ENCODE assay signal across 9 cellular contexts in the genomic region with DNA sequence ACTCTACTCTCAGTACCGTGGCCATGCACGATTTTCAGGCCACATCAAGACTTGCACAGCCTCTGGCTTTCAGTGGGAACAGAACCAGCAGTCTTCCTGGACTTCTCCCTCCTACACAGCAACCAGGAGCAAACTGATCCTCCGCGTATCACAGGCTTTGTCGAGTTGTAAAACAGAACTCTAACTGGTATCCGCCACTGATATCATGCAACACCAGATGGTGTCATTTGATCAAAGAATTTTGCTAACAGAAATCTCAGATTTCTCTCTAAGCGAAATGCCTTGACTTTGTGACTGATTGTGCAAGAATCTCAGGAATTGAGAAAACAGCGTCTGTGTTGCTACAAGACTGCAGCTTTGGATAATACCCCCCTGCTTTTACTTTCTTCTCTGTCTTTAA.
A peak's percentile ranks its signal among the peaks of the same experiment; 100 is the strongest.
DNase-seq lines count a peak whose midpoint lies in the region; ATAC-seq, FAIRE-seq and TF ChIP-seq lines count a peak whose summit lies in the region.
"Had no signal": no experiment of that assay in that cellular context is flagged by ENCODE, and none has a peak within 500 bp of the region (broad histone marks: within the 10 kb centered on the region; RNA-seq: fewer than 3 reads in every experiment).

No MANE protein-coding gene starts in this region.

- DNase-seq in H54 (ENCODE audit: insufficient read length, low spot score) (peak; percentile 30), amniotic stem cell (lab: John Stamatoyannopoulos, UW) (peak; percentile 82), inferior parietal cortex (ENCODE audit: extremely low spot score) (peak; percentile 32), smooth muscle cell of the brain vasculature (ENCODE audit: low read depth, low spot score) (peak; percentile 75), erythroblast (lab: John Stamatoyannopoulos, UW) (no peak)
- no peak for DNase-seq in effector CD4-positive, alpha-beta T cell
- no peak for DNase-seq in activated CD4-positive, alpha-beta T cell treated with anti-CD3 and anti-CD28 coated beads for 4 hours
- DNase-seq: activated B cell treated with CpG ODN at 0.5 μM for 24 hours had no signal

- peak; percentile 99 for FAIRE-seq in H54 (lab: Jason Lieb, UNC)

- no peak for ATAC-seq in HG02852 (IDR thresholded peaks at IDR 0.05; ENCODE audit: unreplicated experiment)

- TF ChIP-seq POLR2A in H54 (IDR thresholded peaks at IDR 0.05; ENCODE audit: low read depth, low read length) (no peak), erythroblast (IDR thresholded peaks at IDR 0.05; ENCODE audit: low read length) (no peak)

Comparison
In these comparisons a context has a peak if more than half of its experiments do, and no peak if none do; other contexts are left out.
1. DNase-seq: peak in H54 (single experiment), amniotic stem cell (single experiment), inferior parietal cortex (single experiment) and smooth muscle cell of the brain vasculature (single experiment); none in effector CD4-positive, alpha-beta T cell (single experiment), erythroblast (0 of 2) and activated CD4-positive, alpha-beta T cell treated with anti-CD3 and anti-CD28 coated beads for 4 hours (0 of 2).